In genomic region chr3:167742338-167742737, GRCh38 we compare ENCODE assay signal across 22 cellular contexts. TPM values are rescaled to one million over a fixed set of nuclear protein-coding genes. Genes with fewer than 3 reads are reported as not detected.
DNase-seq lines count a peak whose midpoint lies in the region; ATAC-seq and TF ChIP-seq lines count a peak whose summit lies in the region.
"Had no signal": no experiment of that assay in that cellular context is flagged by ENCODE, and none has a peak within 500 bp of the region (broad histone marks: within the 10 kb centered on the region; RNA-seq: fewer than 3 reads in every experiment).

No MANE protein-coding gene starts in this region.

- TF ChIP-seq CTCF in dorsolateral prefrontal cortex (IDR thresholded peaks at IDR 0.05 in 54 of 56, conservative IDR thresholded peaks at IDR 0.05 in 2 of 56; ENCODE audit: low read depth in 1 of 56, partially characterized antibody in 56 of 56): peak in 6 of 56 donors; percentile 12 to 34 (median 22)

- H3K27me3 ChIP-seq in dorsolateral prefrontal cortex: no peaks in the 10 kb centered on the region

- DNase-seq in Ammon's horn (ENCODE audit: low spot score) (peak; percentile 41), OCI-M1 (lab: John Stamatoyannopoulos, UW) (peak; percentile 53), dorsolateral prefrontal cortex (no peak), midbrain (lab: John Stamatoyannopoulos, UW) (peak; percentile 43), NCI-H2171 treated with DMSO at 0.1 percent for 48 hours (lab: John Stamatoyannopoulos, UW) (no peak), sciatic nerve (ENCODE audit: low spot score) (no peak), HuH-7.5 (ENCODE audit: low spot score) (no peak)
- DNase-seq: 8988T; Calu3; CD8-positive, alpha-beta memory T cell; DMS153; IMR-90; MV-4-11; NCI-H1694; NCI-H2081 treated with DMSO at 0.1 percent for 48 hours; NCI-H446 treated with DMSO at 0.1 percent for 48 hours; NCI-H526 treated with DMSO at 0.1 percent for 48 hours; SHP77 treated with DMSO at 0.1 percent for 48 hours had no signal

- H3K4me3 ChIP-seq in dorsolateral prefrontal cortex: peak overlapping the region in 36 of 59 donors; percentile 1 to 53 (median 20)

- peak overlapping the region in 55 of 59 donors; percentile 10 to 99 (median 78) for H3K27ac ChIP-seq in dorsolateral prefrontal cortex
- H3K27ac ChIP-seq: KMS-11, RWPE1 had no signal

- no peak for ATAC-seq in HG03039 (IDR thresholded peaks at IDR 0.05; ENCODE audit: unreplicated experiment)
- no peak for ATAC-seq in sciatic nerve
- ATAC-seq: HCT116 had no signal

- intact Hi-C loops in dorsolateral prefrontal cortex (cut with DNase I): no loop called here
- intact Hi-C loops in sciatic nerve (cut with DNase I): no loop called here

RNA-seq across cellular contexts. Expression of gene SERPINI1, which starts 6.8 kb away (rescaled TPM):
- total RNA-seq in dorsolateral prefrontal cortex (100 to 1,000 TPM in 118 of 120 experiments, 10 to 100 TPM in 2; 59.0 to 596 (median 327) TPM), sciatic nerve (10.4 TPM)

RNA-seq across cellular contexts. Expression of gene PDCD10, which starts 7.6 kb away (rescaled TPM):
- total RNA-seq in dorsolateral prefrontal cortex: 10 to 100 TPM; 26.3 to 60.2 (median 45.6) TPM
- total RNA-seq in sciatic nerve: 50.3 TPM

Comparison
In these comparisons a context has a peak if more than half of its experiments do, and no peak if none do; other contexts are left out.
1. DNase-seq: peak in Ammon's horn (single experiment), OCI-M1 (single experiment) and midbrain (single experiment); none in dorsolateral prefrontal cortex (0 of 10), NCI-H2171 treated with DMSO at 0.1 percent for 48 hours (single experiment), sciatic nerve (single experiment) and HuH-7.5 (single experiment).